20 cellular contexts compared by ENCODE assay signal in the genomic region with DNA sequence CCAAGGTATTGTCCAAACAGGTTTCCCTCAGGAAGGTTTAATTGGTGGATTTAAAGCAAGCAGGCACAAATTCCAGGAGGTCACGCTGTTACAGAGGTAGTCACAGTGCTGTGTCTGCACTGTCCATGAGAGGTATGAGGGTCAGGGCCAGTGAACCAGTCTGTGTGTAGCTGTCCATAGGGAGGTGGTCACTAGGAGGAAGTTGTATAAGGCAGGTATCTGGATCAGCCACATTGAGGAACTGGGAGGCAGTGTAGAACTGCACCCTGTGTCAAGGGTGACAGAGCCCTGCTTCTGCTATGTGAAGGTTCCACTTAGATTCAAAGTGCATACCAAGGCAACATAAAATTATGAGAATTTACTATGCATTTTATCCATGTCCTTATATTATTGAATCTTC.
DNase-seq lines count a peak whose midpoint lies in the region; ATAC-seq lines count a peak whose summit lies in the region.
"Had no signal": no experiment of that assay in that cellular context is flagged by ENCODE, and none has a peak within 500 bp of the region (broad histone marks: within the 10 kb centered on the region; RNA-seq: fewer than 3 reads in every experiment).

No MANE protein-coding gene starts in this region.

- H3K9me3 ChIP-seq in T-helper 17 cell (ENCODE audit: control insufficient read depth, low read length, poor library complexity, severe bottlenecking) = no peaks in the 10 kb centered on the region
- H3K9me3 ChIP-seq: uterus had no signal

- peak overlapping the region; percentile 2 for H3K27ac Mint-ChIP-seq in T-helper 17 cell
- H3K27ac Mint-ChIP-seq: activated naive CD8-positive, alpha-beta T cell treated with anti-CD3 and anti-CD28 coated beads, Interleukin-2, amount 50 U/mL, for 24 hours; T-helper 1 cell treated with Interleukin-12 subunit alpha and Interleukin-12 subunit beta and Interleukin-4 antibody, amounts not matched to agents 30 μg/mL and 1 μg/mL, for 36 hours had no signal

- H3K4me1 Mint-ChIP-seq in T-helper 17 cell = peaks cover 32% of the 10 kb centered on the region

- peak; percentile 45 for ATAC-seq in GM18502 (IDR thresholded peaks at IDR 0.05; ENCODE audit: poor library complexity, unreplicated experiment)
- ATAC-seq in HG02759 (IDR thresholded peaks at IDR 0.05; ENCODE audit: unreplicated experiment) = peak; percentile 41
- no peak for ATAC-seq in T-helper 17 cell
- no peak for ATAC-seq in HG02981 (IDR thresholded peaks at IDR 0.05; ENCODE audit: unreplicated experiment)
- no peak for ATAC-seq in GM18870 (IDR thresholded peaks at IDR 0.05; ENCODE audit: unreplicated experiment)
- ATAC-seq: activated naive CD8-positive, alpha-beta T cell treated with anti-CD3 and anti-CD28 coated beads, Interleukin-2, amount 50 U/mL, for 24 hours had no signal

- no peaks in the 10 kb centered on the region for H3K27me3 Mint-ChIP-seq in T-helper 17 cell
- H3K27me3 Mint-ChIP-seq: activated naive CD8-positive, alpha-beta T cell treated with anti-CD3 and anti-CD28 coated beads, Interleukin-2, amount 50 U/mL, for 24 hours; central memory CD8-positive, alpha-beta T cell had no signal

- H3K4me3 Mint-ChIP-seq in T-helper 17 cell = peak overlapping the region; percentile 70
- H3K4me3 Mint-ChIP-seq: activated naive CD8-positive, alpha-beta T cell treated with anti-CD3 and anti-CD28 coated beads, Interleukin-2, amount 50 U/mL, for 24 hours; central memory CD8-positive, alpha-beta T cell; T-helper 1 cell treated with Interleukin-12 subunit alpha and Interleukin-12 subunit beta and Interleukin-4 antibody, amounts not matched to agents 30 μg/mL and 1 μg/mL, for 36 hours had no signal

- peaks cover 2% of the 10 kb centered on the region for H3K36me3 Mint-ChIP-seq in T-helper 17 cell (ENCODE audit: low read depth)

- no peak for DNase-seq in T-helper 17 cell
- peak; percentile 11 for DNase-seq in left kidney (ENCODE audit: low read depth, low spot score)
- DNase-seq in activated CD8-positive, alpha-beta memory T cell treated with anti-CD3 and anti-CD28 coated beads, Interleukin-2, amount 50 U/mL, for 48 hours = no peak
- no peak for DNase-seq in cerebellar nuclear complex (lab: John Stamatoyannopoulos, UW)
- DNase-seq: activated CD4-positive, alpha-beta T cell treated with anti-CD3 and anti-CD28 coated beads, Interleukin-2, amount 50 U/mL, for 1 hour; activated effector memory CD4-positive, alpha-beta T cell treated with anti-CD3 and anti-CD28 coated beads, Interleukin-2, amount 50 U/mL, for 16 hours; activated naive CD8-positive, alpha-beta T cell treated with anti-CD3 and anti-CD28 coated beads, Interleukin-2, amount 50 U/mL, for 24 hours; NCI-H1092 treated with DMSO at 0.1 percent for 48 hours; NCI-H2029; NCI-H2227 treated with DMSO at 0.1 percent for 48 hours; NCI-H774; stimulated activated CD4-positive, alpha-beta T cell treated with anti-CD3 and anti-CD28 coated beads, Interleukin-4, amount 100 ng/mL, for 1 hour; stimulated activated naive CD4-positive, alpha-beta T cell; uterus had no signal

Comparison
In these comparisons a context has a peak if more than half of its experiments do, and no peak if none do; other contexts are left out.
1. ATAC-seq: peak in GM18502 (single experiment) and HG02759 (single experiment); none in T-helper 17 cell (single experiment), HG02981 (single experiment) and GM18870 (single experiment).